ENCODE assay signal across 28 cellular contexts in genomic region chr1:115651391-115651790, GRCh38. TPM values are rescaled to one million over a fixed set of nuclear protein-coding genes. Genes with fewer than 3 reads are reported as not detected.
A peak's percentile ranks its signal among the peaks of the same experiment; 100 is the strongest.
DNase-seq lines count a peak whose midpoint lies in the region; ATAC-seq and TF ChIP-seq lines count a peak whose summit lies in the region.
"Had no signal": no experiment of that assay in that cellular context is flagged by ENCODE, and none has a peak within 500 bp of the region (broad histone marks: within the 10 kb centered on the region; RNA-seq: fewer than 3 reads in every experiment).

No MANE protein-coding gene starts in this region.

- no peak overlapping the region for H3K4me3 ChIP-seq in Loucy (ENCODE audit: low read length, poor library complexity, severe bottlenecking)
- no peak overlapping the region for H3K4me3 ChIP-seq in hepatocyte
- H3K4me3 ChIP-seq: GM12878, GM23338, HAP-1 had no signal

- H3K4me2 ChIP-seq in Loucy (ENCODE audit: low read depth, low read length, poor library complexity, severe bottlenecking): peak overlapping the region; percentile 98
- H3K4me2 ChIP-seq in hepatocyte: no peak overlapping the region
- H3K4me2 ChIP-seq: SK-N-SH had no signal

- no peak overlapping the region for H3K4me3 Mint-ChIP-seq in nephron progenitor cell
- H3K4me3 Mint-ChIP-seq: CD4-positive, alpha-beta memory T cell; GM23338 had no signal

- peaks cover 78% of the 10 kb centered on the region for H3K4me1 ChIP-seq in Loucy (ENCODE audit: insufficient read depth, low read length, poor library complexity, severe bottlenecking)
- H3K4me1 ChIP-seq in hepatocyte (ENCODE audit: insufficient read depth): peaks cover 47% of the 10 kb centered on the region
- H3K4me1 ChIP-seq: HAP-1 had no signal

- H3K36me3 ChIP-seq in Loucy (ENCODE audit: insufficient read depth, low read length): peaks cover 35% of the 10 kb centered on the region
- H3K36me3 ChIP-seq in hepatocyte (replicated peaks; ENCODE audit: insufficient read depth, low read depth): no peaks in the 10 kb centered on the region

- H4K20me1 ChIP-seq in Loucy (ENCODE audit: insufficient read depth, low read length, poor library complexity, severe bottlenecking) (peaks cover 23% of the 10 kb centered on the region), hepatocyte (ENCODE audit: insufficient read depth, poor library complexity, severe bottlenecking) (no peaks in the 10 kb centered on the region)

- no peaks in the 10 kb centered on the region for H3K9me3 ChIP-seq in Loucy (ENCODE audit: insufficient read depth, low read depth, low read length)
- H3K9me3 ChIP-seq in hepatocyte (ENCODE audit: low read depth): no peaks in the 10 kb centered on the region
- H3K9me3 ChIP-seq: Caco-2, HAP-1, SK-N-SH had no signal

- H3K27ac ChIP-seq in hepatocyte: peak overlapping the region; percentile 39
- H3K27ac ChIP-seq: KMS-11 had no signal

- H3K27me3 ChIP-seq in Loucy (ENCODE audit: insufficient read depth, low read length, poor library complexity, severe bottlenecking) (no peaks in the 10 kb centered on the region), hepatocyte (no peaks in the 10 kb centered on the region)

- 91% methylated on average over 8 of the region's 8 CpGs for WGBS in hepatocyte (ENCODE audit: low lambda C conversion rate, missing lambda C conversion rate)

- no peaks in the 10 kb centered on the region for H3K9me3 Mint-ChIP-seq in nephron progenitor cell
- H3K9me3 Mint-ChIP-seq: CD4-positive, alpha-beta memory T cell; GM23338 had no signal

- H3K4me1 Mint-ChIP-seq in nephron progenitor cell: peaks cover 6% of the 10 kb centered on the region

- peaks cover 3% of the 10 kb centered on the region for H3K27me3 Mint-ChIP-seq in nephron progenitor cell (ENCODE audit: low read depth, poor library complexity)
- H3K27me3 Mint-ChIP-seq: CD4-positive, alpha-beta memory T cell had no signal

- H3K79me2 ChIP-seq in Loucy (ENCODE audit: insufficient read depth, low read length): peaks cover 98% of the 10 kb centered on the region
- H3K79me2 ChIP-seq in hepatocyte: peaks cover 60% of the 10 kb centered on the region

- 0 out of 2 replicates have a peak, but pooled peaks cover 8% of the 10 kb centered on the region for H3F3A ChIP-seq in Loucy (ENCODE audit: low read depth)

- no peak for TF ChIP-seq CTCF in Loucy (conservative IDR thresholded peaks at IDR 0.05; ENCODE audit: low read length)
- no peak for TF ChIP-seq CTCF in hepatocyte (IDR thresholded peaks at IDR 0.05; ENCODE audit: poor library complexity)
- TF ChIP-seq CTCF in nephron progenitor cell (IDR thresholded peaks at IDR 0.05): no peak

- H2AFZ ChIP-seq in Loucy (ENCODE audit: low read length) (no peak overlapping the region), hepatocyte (no peak overlapping the region)
- H2AFZ ChIP-seq: GM23338 had no signal

- no peak overlapping the region for H3K9ac ChIP-seq in Loucy (ENCODE audit: low read depth, low read length, poor library complexity, severe bottlenecking)
- H3K9ac ChIP-seq: KMS-11, SK-N-SH had no signal

- DNase-seq in hepatocyte (ENCODE audit: low spot score) (no peak), nephron progenitor cell (no peak), DMS153 treated with DMSO at 0.1 percent for 48 hours (lab: John Stamatoyannopoulos, UW; ENCODE audit: unreplicated experiment) (no peak)
- no peak for DNase-seq in activated CD4-positive, alpha-beta T cell treated with anti-CD3 and anti-CD28 coated beads for 4 hours
- DNase-seq: C1 segment of cervical spinal cord; CD4-positive, alpha-beta memory T cell; DMS79; EL; GDM1; IMR-90; NCI-H1092; NCI-H1436; NCI-H187; NCI-H2081 treated with DMSO at 0.1 percent for 48 hours; NCI-H2171 treated with DMSO at 0.1 percent for 48 hours; NCI-H345; NCI-H510A treated with DMSO at 0.1 percent for 48 hours; NCI-H774; SK-N-SH; SW 1271 had no signal

- H3K9me2 ChIP-seq in Loucy (replicated peaks; ENCODE audit: low read depth, low read length) (no peaks in the 10 kb centered on the region), hepatocyte (replicated peaks; ENCODE audit: insufficient read depth) (no peaks in the 10 kb centered on the region)
- H3K9me2 ChIP-seq: SK-N-SH had no signal

- peak overlapping the region; percentile 8 for H3K27ac Mint-ChIP-seq in nephron progenitor cell
- H3K27ac Mint-ChIP-seq: CD4-positive, alpha-beta memory T cell; GM23338 had no signal

- peaks cover 28% of the 10 kb centered on the region for H3K36me3 Mint-ChIP-seq in nephron progenitor cell (ENCODE audit: low read depth)
- H3K36me3 Mint-ChIP-seq: CD4-positive, alpha-beta memory T cell had no signal

- no peak for ATAC-seq in GM19324 (IDR thresholded peaks at IDR 0.05; ENCODE audit: low FRiP score, unreplicated experiment)
- no peak for ATAC-seq in HG02840 (IDR thresholded peaks at IDR 0.05; ENCODE audit: low FRiP score, unreplicated experiment)
- ATAC-seq: GM12878 had no signal

RNA-seq across cellular contexts. Expression of gene VANGL1, which starts 9.6 kb away (rescaled TPM):
- total RNA-seq in hepatocyte: 10.6 and 12.1 TPM in 2 replicates
- 9.3 and 11.6 TPM in 2 replicates for polyA plus RNA-seq in hepatocyte
